15 cellular contexts compared by ENCODE assay signal in genomic region chr18:10406172-10406663, GRCh38. TPM values are rescaled to one million over a fixed set of nuclear protein-coding genes. Genes with fewer than 3 reads are reported as not detected.
DNase-seq lines count a peak whose midpoint lies in the region; ATAC-seq and TF ChIP-seq lines count a peak whose summit lies in the region.
"Had no signal": no experiment of that assay in that cellular context is flagged by ENCODE, and none has a peak within 500 bp of the region (broad histone marks: within the 10 kb centered on the region; RNA-seq: fewer than 3 reads in every experiment).

No MANE protein-coding gene starts in this region.

- TF ChIP-seq CTCF in GM23338 (conservative IDR thresholded peaks at IDR 0.05; ENCODE audit: low read depth in 2 of 2) (no peak), WTC11 (IDR thresholded peaks at IDR 0.05) (no peak), lung (IDR thresholded peaks at IDR 0.05; ENCODE audit: control extremely low read depth, extremely low read depth) (no peak), left lung (IDR thresholded peaks at IDR 0.05) (no peak)

- H3K4me3 ChIP-seq in GM23338 (no peak overlapping the region), lung (no peak overlapping the region), left lung (no peak overlapping the region)

- WGBS in lung, 2 donors, result 56 to 61% methylated on average over 12 of the region's 12 CpGs

- no peaks in the 10 kb centered on the region for H4K20me1 ChIP-seq in GM23338 (replicated peaks; ENCODE audit: insufficient read depth)

- H3K9me2 ChIP-seq in GM23338 (ENCODE audit: insufficient read depth), result peaks cover 2% of the 10 kb centered on the region; the same call in 1 of the 2 replicates

- POLR2A ChIA-PET in WTC11 (lab: Charles Lee), result interaction anchor here (0.6 kb wide), 1 partner anchor 47 kb away, joined by 3 read pairs; no protein-coding TSS in a partner anchor

- H3K36me3 ChIP-seq in GM23338 (ENCODE audit: insufficient read depth) (no peaks in the 10 kb centered on the region), lung (ENCODE audit: control insufficient read depth in 2 of 2, insufficient read depth in 2 of 2, low read length in 2 of 2) (no peaks in the 10 kb centered on the region), left lung (no peaks in the 10 kb centered on the region)

- H3K4me3 Mint-ChIP-seq in GM23338 (no peak overlapping the region; the same call in 2 of the 3 replicates), WTC11 (peak overlapping the region; percentile 31; the same call in 1 of the 2 replicates)
- H3K4me3 Mint-ChIP-seq: B cell had no signal

- peak; percentile 18 for DNase-seq in GM23338 (ENCODE audit: low spot score)
- DNase-seq in NCI-H2081 treated with DMSO at 0.1 percent for 48 hours (lab: John Stamatoyannopoulos, UW), result peak; percentile 78
- DNase-seq in WTC11 (ENCODE audit: low spot score), result peak; percentile 40
- DNase-seq in lung (ENCODE audit: low spot score), result peak; percentile 26
- no peak for DNase-seq in stimulated activated CD4-positive, alpha-beta T cell treated with anti-CD3 and anti-CD28 coated beads, Interleukin-4, amount 100 ng/mL, for 24 hours
- DNase-seq in NCI-H226, result no peak
- no peak for DNase-seq in hippocampal formation (lab: John Stamatoyannopoulos, UW)
- no peak for DNase-seq in left lung
- DNase-seq: activated CD4-positive, CD25-positive, alpha-beta regulatory T cell; activated CD8-positive, alpha-beta memory T cell treated with anti-CD3 and anti-CD28 coated beads, Interleukin-2, amount 50 U/mL, for 4 hours; activated naive CD4-positive, alpha-beta T cell treated with anti-CD3 and anti-CD28 coated beads, Interleukin-2, amount 50 U/mL, for 16 hours; stimulated activated CD4-positive, alpha-beta T cell treated with anti-CD3 and anti-CD28 coated beads, Interleukin-1b, Interleukin-23, amount 100 ng/mL, for 48 hours; stimulated activated CD8-positive, alpha-beta memory T cell treated with anti-CD3 and anti-CD28 coated beads, Interleukin-4, amount 100 ng/mL, for 48 hours had no signal

- H3K27me3 ChIP-seq in GM23338 (ENCODE audit: insufficient read depth), result no peaks in the 10 kb centered on the region
- no peaks in the 10 kb centered on the region for H3K27me3 ChIP-seq in lung (ENCODE audit: control insufficient read depth, insufficient read depth)
- H3K27me3 ChIP-seq in left lung, result no peaks in the 10 kb centered on the region

- ATAC-seq in GM23338 (peak; percentile 37), WTC11 (peak; percentile 74), lung (ENCODE audit: insufficient read depth, low FRiP score) (no peak), left lung (no peak)

- H3K9me3 Mint-ChIP-seq in GM23338 (no peaks in the 10 kb centered on the region), WTC11 (no peaks in the 10 kb centered on the region)

- H3K79me2 ChIP-seq in GM23338 (replicated peaks; ENCODE audit: insufficient read depth), result no peaks in the 10 kb centered on the region

- H3F3A ChIP-seq in GM23338 (replicated peaks; ENCODE audit: low read depth), result no peaks in the 10 kb centered on the region

- peak overlapping the region; percentile 80 for H2AFZ ChIP-seq in GM23338

- H3K36me3 Mint-ChIP-seq in GM23338 (ENCODE audit: low read depth) (no peaks in the 10 kb centered on the region), WTC11 (no peaks in the 10 kb centered on the region)

- CTCF ChIA-PET in WTC11 (lab: Charles Lee), result no interaction called here

- peak overlapping the region; percentile 21; the same call in 1 of the 2 replicates for H3K27ac Mint-ChIP-seq in GM23338
- H3K27ac Mint-ChIP-seq in WTC11, result peak overlapping the region; percentile 44
- H3K27ac Mint-ChIP-seq: B cell had no signal

- H3K9me3 ChIP-seq in lung (ENCODE audit: control insufficient read depth in 2 of 2, insufficient read depth in 1 of 2, low read length in 1 of 2) (no peaks in the 10 kb centered on the region), left lung (no peaks in the 10 kb centered on the region)

- 0 out of 2 replicates have a peak overlapping the region, but pooled peaks have one; percentile 20 for H3K4me2 ChIP-seq in GM23338

- H3K4me1 Mint-ChIP-seq in GM23338 (peaks cover 37% of the 10 kb centered on the region), WTC11 (peaks cover 45% of the 10 kb centered on the region)

- no peaks in the 10 kb centered on the region; the same call in none of the 2 replicates for H3K4me1 ChIP-seq in GM23338 (ENCODE audit: insufficient read depth)
- peaks cover 0 to 5% of the 10 kb centered on the region in 2 donors for H3K4me1 ChIP-seq in lung (ENCODE audit: control insufficient read depth in 2 of 2, insufficient read depth in 2 of 2, low read length in 2 of 2)
- peaks cover 3 to 10% of the 10 kb centered on the region in 2 donors for H3K4me1 ChIP-seq in left lung

- intact Hi-C loops in left lung (cut with DNase I), result no loop called here

- no peak overlapping the region for H3K27ac ChIP-seq in GM23338 (ENCODE audit: low read depth)
- H3K27ac ChIP-seq in lung (ENCODE audit: low read depth in 1 of 2, low read length in 1 of 2), result no peak overlapping the region
- H3K27ac ChIP-seq in left lung, result no peak overlapping the region

- H3K27me3 Mint-ChIP-seq in GM23338 (ENCODE audit: insufficient read depth, low read depth, poor library complexity), result peaks cover 14% of the 10 kb centered on the region
- no peaks in the 10 kb centered on the region for H3K27me3 Mint-ChIP-seq in WTC11 (ENCODE audit: low read depth)
- H3K27me3 Mint-ChIP-seq: B cell had no signal

TF ChIP-seq in GM23338, 12 proteins besides CTCF, POLR2A, EP300 and RAD21 (continues in another document):
- TF ChIP-seq NANOG (IDR thresholded peaks at IDR 0.05; ENCODE audit: borderline replicate concordance), result no peak

TF ChIP-seq in WTC11, 78 proteins besides CTCF, POLR2A, EP300 and RAD21:
- TF ChIP-seq EMX1 (CRISPR knock-in tag; IDR thresholded peaks at IDR 0.05) (no peak; the same call in 1 of the 2 replicates), ZNF423 (CRISPR knock-in tag; IDR thresholded peaks at IDR 0.05) (peak; percentile 60)

RNA-seq across cellular contexts. Expression of gene APCDD1, which starts 48.2 kb away (rescaled TPM):
- total RNA-seq in GM23338 (2014; rRNA removed; shearing (Covaris generic)), result 0.97 and 1.0 TPM in 2 replicates
- polyA plus RNA-seq in GM23338 (2016; fragmentation: Nextera tagmentation; extraction: Ambion mirVana), result 0.31 and 0.61 TPM in 2 replicates
- total RNA-seq in WTC11 (2021), result 5.3 to 7.1 TPM (median 5.5 TPM) in 3 replicates
- 10 to 100 TPM; 46.1 to 77.4 TPM for total RNA-seq in lung
- polyA plus RNA-seq in lung, result 10 to 100 TPM in 1 of 2 donors, 1 to 10 TPM in 1; 6.8 to 12.5 TPM
- 10 to 100 TPM; 27.6 to 49.0 TPM for total RNA-seq in left lung
- total RNA-seq: OCI-LY7 had no signal

Comparison
In these comparisons a context has a peak if more than half of its experiments do, and no peak if none do; other contexts are left out.
1. ATAC-seq: peak in GM23338 (single experiment) and WTC11 (single experiment); none in lung (single experiment) and left lung (single experiment).
2. DNase-seq: peak in GM23338 (single experiment), NCI-H2081 treated with DMSO at 0.1 percent for 48 hours (single experiment), WTC11 (single experiment) and lung (single experiment); none in stimulated activated CD4-positive, alpha-beta T cell treated with anti-CD3 and anti-CD28 coated beads, Interleukin-4, amount 100 ng/mL, for 24 hours (single experiment), NCI-H226 (single experiment), hippocampal formation (0 of 2) and left lung (0 of 2).